ENCODE assay signal across 22 cellular contexts in genomic region chr7:130963349-130963748, GRCh38.
A peak's percentile ranks its signal among the peaks of the same experiment; 100 is the strongest.
DNase-seq lines count a peak whose midpoint lies in the region; ATAC-seq and TF ChIP-seq lines count a peak whose summit lies in the region.
"Had no signal": no experiment of that assay in that cellular context is flagged by ENCODE, and none has a peak within 500 bp of the region (broad histone marks: within the 10 kb centered on the region; RNA-seq: fewer than 3 reads in every experiment).

No MANE protein-coding gene starts in this region.

- H3K27ac Mint-ChIP-seq in T-helper 2 cell treated with Interferon-gamma antibody and Interleukin-4, amounts not matched to agents 5 μg/mL and 100 μg/mL, for 36 hours: peak overlapping the region; percentile 32
- peak overlapping the region; percentile 73 for H3K27ac Mint-ChIP-seq in activated T-helper 1 cell treated with anti-CD3 and anti-CD28 coated beads, Interleukin-12 subunit alpha, Interleukin-12 subunit beta, Interleukin-2, Interleukin-4 antibody, amounts not matched to agents 30 ng/mL and 10 ng/mL and 1 ng/mL, durations not matched to agents 14 hours and 24 hours and 36 hours
- peak overlapping the region in 6 of 9 donors; percentile 52 to 95 (median 84) for H3K27ac Mint-ChIP-seq in naive thymus-derived CD4-positive, alpha-beta T cell
- H3K27ac Mint-ChIP-seq: activated T-helper 17 cell treated with anti-CD3 and anti-CD28 coated beads, Interleukin-2, amount 50 U/mL, for 72 hours had no signal

- H3K4me3 Mint-ChIP-seq in T-helper 2 cell treated with Interferon-gamma antibody and Interleukin-4, amounts not matched to agents 5 μg/mL and 100 μg/mL, for 36 hours: no peak overlapping the region
- H3K4me3 Mint-ChIP-seq in activated T-helper 1 cell treated with anti-CD3 and anti-CD28 coated beads, Interleukin-12 subunit alpha, Interleukin-12 subunit beta, Interleukin-2, Interleukin-4 antibody, amounts not matched to agents 30 ng/mL and 10 ng/mL and 1 ng/mL, durations not matched to agents 14 hours and 24 hours and 36 hours: no peak overlapping the region
- peak overlapping the region in 2 of 10 donors; percentile 28 to 50 for H3K4me3 Mint-ChIP-seq in naive thymus-derived CD4-positive, alpha-beta T cell
- H3K4me3 Mint-ChIP-seq: activated T-helper 17 cell treated with anti-CD3 and anti-CD28 coated beads, Interleukin-2, amount 50 U/mL, for 72 hours had no signal

- peaks cover 4% of the 10 kb centered on the region for H3K27me3 Mint-ChIP-seq in T-helper 2 cell treated with Interferon-gamma antibody and Interleukin-4, amounts not matched to agents 5 μg/mL and 100 μg/mL, for 36 hours (ENCODE audit: low read depth)
- H3K27me3 Mint-ChIP-seq in activated T-helper 1 cell treated with anti-CD3 and anti-CD28 coated beads, Interleukin-12 subunit alpha, Interleukin-12 subunit beta, Interleukin-2, Interleukin-4 antibody, amounts not matched to agents 30 ng/mL and 10 ng/mL and 1 ng/mL, durations not matched to agents 14 hours and 24 hours and 36 hours (ENCODE audit: insufficient read depth): no peaks in the 10 kb centered on the region
- H3K27me3 Mint-ChIP-seq in naive thymus-derived CD4-positive, alpha-beta T cell: no peaks in the 10 kb centered on the region
- H3K27me3 Mint-ChIP-seq: activated T-helper 17 cell treated with anti-CD3 and anti-CD28 coated beads, Interleukin-2, amount 50 U/mL, for 72 hours; naive B cell had no signal

- no peaks in the 10 kb centered on the region for H3K27me3 ChIP-seq in DND-41 (ENCODE audit: insufficient read depth, low read length, poor library complexity)
- H3K27me3 ChIP-seq in naive thymus-derived CD4-positive, alpha-beta T cell (ENCODE audit: control insufficient read depth in 2 of 2, insufficient read depth in 2 of 2, low read length in 2 of 2): no peaks in the 10 kb centered on the region
- H3K27me3 ChIP-seq: hepatocyte, SJCRH30, testis had no signal

- no peak overlapping the region for H2AFZ ChIP-seq in DND-41 (ENCODE audit: low read depth, low read length)
- H2AFZ ChIP-seq: hepatocyte had no signal

- peaks cover 41% of the 10 kb centered on the region for H3K4me1 Mint-ChIP-seq in T-helper 2 cell treated with Interferon-gamma antibody and Interleukin-4, amounts not matched to agents 5 μg/mL and 100 μg/mL, for 36 hours (ENCODE audit: low read depth)
- H3K4me1 Mint-ChIP-seq in activated T-helper 1 cell treated with anti-CD3 and anti-CD28 coated beads, Interleukin-12 subunit alpha, Interleukin-12 subunit beta, Interleukin-2, Interleukin-4 antibody, amounts not matched to agents 30 ng/mL and 10 ng/mL and 1 ng/mL, durations not matched to agents 14 hours and 24 hours and 36 hours (ENCODE audit: low read depth): peaks cover 48% of the 10 kb centered on the region
- H3K4me1 Mint-ChIP-seq in naive thymus-derived CD4-positive, alpha-beta T cell: peaks cover 44 to 71% (median 58%) of the 10 kb centered on the region in 7 donors

- peaks cover 83% of the 10 kb centered on the region for H3K79me2 ChIP-seq in DND-41 (ENCODE audit: insufficient read depth, low read length)
- H3K79me2 ChIP-seq: hepatocyte had no signal

- H3K4me2 ChIP-seq in DND-41 (ENCODE audit: insufficient read depth, low read length): no peak overlapping the region
- H3K4me2 ChIP-seq: hepatocyte had no signal

- peaks cover 6% of the 10 kb centered on the region; the same call in 1 of the 2 replicates for H4K20me1 ChIP-seq in DND-41 (ENCODE audit: insufficient read depth, low read length)

- H3K36me3 ChIP-seq in DND-41 (ENCODE audit: insufficient read depth, low read length): peaks cover 27% of the 10 kb centered on the region
- peaks cover 0 to 6% (median 5%) of the 10 kb centered on the region in 3 experiments for H3K36me3 ChIP-seq in naive thymus-derived CD4-positive, alpha-beta T cell (ENCODE audit: control insufficient read depth in 2 of 3, insufficient read depth in 3 of 3, low read length in 3 of 3)
- H3K36me3 ChIP-seq: SJCRH30 had no signal

- POLR2A ChIA-PET in naive thymus-derived CD4-positive, alpha-beta T cell (lab: Charles Lee): interaction anchor here (1.0 to 1.4 kb wide), 2 partner anchors 19 to 33 kb away, joined by 3 to 6 read pairs; no protein-coding TSS in a partner anchor

- H3K4me3 ChIP-seq in DND-41 (ENCODE audit: low read depth in 1 of 2, low read length in 2 of 2): no peak overlapping the region
- no peak overlapping the region for H3K4me3 ChIP-seq in naive thymus-derived CD4-positive, alpha-beta T cell (ENCODE audit: low read length)
- H3K4me3 ChIP-seq: hepatocyte, K562, SJCRH30, testis had no signal

- no peak overlapping the region for H3K9ac ChIP-seq in DND-41 (ENCODE audit: low read depth, low read length)

- peak overlapping the region; percentile 52 for H3K27ac ChIP-seq in DND-41 (ENCODE audit: low read length)
- no peak overlapping the region for H3K27ac ChIP-seq in naive thymus-derived CD4-positive, alpha-beta T cell (ENCODE audit: low read depth, low read length)
- H3K27ac ChIP-seq: C4-2B, hepatocyte, SJCRH30, testis had no signal

- peaks cover 34% of the 10 kb centered on the region for H3K36me3 Mint-ChIP-seq in T-helper 2 cell treated with Interferon-gamma antibody and Interleukin-4, amounts not matched to agents 5 μg/mL and 100 μg/mL, for 36 hours (ENCODE audit: low read depth)
- H3K36me3 Mint-ChIP-seq in activated T-helper 1 cell treated with anti-CD3 and anti-CD28 coated beads, Interleukin-12 subunit alpha, Interleukin-12 subunit beta, Interleukin-2, Interleukin-4 antibody, amounts not matched to agents 30 ng/mL and 10 ng/mL and 1 ng/mL, durations not matched to agents 14 hours and 24 hours and 36 hours (ENCODE audit: low read depth): peaks cover 37% of the 10 kb centered on the region
- H3K36me3 Mint-ChIP-seq in naive thymus-derived CD4-positive, alpha-beta T cell: peaks cover 5 to 25% (median 9%) of the 10 kb centered on the region in 5 donors

- H3K9me3 Mint-ChIP-seq in T-helper 2 cell treated with Interferon-gamma antibody and Interleukin-4, amounts not matched to agents 5 μg/mL and 100 μg/mL, for 36 hours: no peaks in the 10 kb centered on the region
- H3K9me3 Mint-ChIP-seq in activated T-helper 1 cell treated with anti-CD3 and anti-CD28 coated beads, Interleukin-12 subunit alpha, Interleukin-12 subunit beta, Interleukin-2, Interleukin-4 antibody, amounts not matched to agents 30 ng/mL and 10 ng/mL and 1 ng/mL, durations not matched to agents 14 hours and 24 hours and 36 hours: no peaks in the 10 kb centered on the region
- H3K9me3 Mint-ChIP-seq in naive thymus-derived CD4-positive, alpha-beta T cell: peaks cover 0 to 4% (median 0%) of the 10 kb centered on the region in 11 donors
- H3K9me3 Mint-ChIP-seq: activated T-helper 17 cell treated with anti-CD3 and anti-CD28 coated beads, Interleukin-2, amount 50 U/mL, for 72 hours had no signal

- no peak for TF ChIP-seq CTCF in DND-41 (IDR thresholded peaks at IDR 0.05; ENCODE audit: borderline replicate concordance, extremely low read depth, low read length, poor library complexity, severe bottlenecking)

- no peaks in the 10 kb centered on the region for H3K9me3 ChIP-seq in DND-41 (ENCODE audit: insufficient read depth, low read length, severe bottlenecking)
- no peaks in the 10 kb centered on the region for H3K9me3 ChIP-seq in naive thymus-derived CD4-positive, alpha-beta T cell (ENCODE audit: control insufficient read depth in 2 of 3, low read length in 3 of 3)
- H3K9me3 ChIP-seq: SJCRH30, testis had no signal

- ATAC-seq in DND-41 (ENCODE audit: insufficient read depth, low read depth) (no peak), GM18870 (IDR thresholded peaks at IDR 0.05; ENCODE audit: unreplicated experiment) (no peak)
- no peak for ATAC-seq in naive thymus-derived CD4-positive, alpha-beta T cell
- ATAC-seq: activated T-helper 17 cell treated with anti-CD3 and anti-CD28 coated beads, Interleukin-2, amount 50 U/mL, for 72 hours; K562 had no signal

- no peak for DNase-seq in T-helper 2 cell treated with Interferon-gamma antibody and Interleukin-4, amounts not matched to agents 5 μg/mL and 100 μg/mL, for 36 hours (ENCODE audit: low spot score)
- DNase-seq in T-helper 2 cell: no peak
- no peak for DNase-seq in DND-41
- DNase-seq in activated T-helper 1 cell treated with anti-CD3 and anti-CD28 coated beads, Interleukin-12 subunit alpha, Interleukin-12 subunit beta, Interleukin-2, Interleukin-4 antibody, amounts not matched to agents 30 ng/mL and 10 ng/mL and 1 ng/mL, durations not matched to agents 14 hours and 24 hours and 36 hours (ENCODE audit: low spot score): no peak
- DNase-seq in naive thymus-derived CD4-positive, alpha-beta T cell: no peak
- DNase-seq in NCI-H2227 (lab: John Stamatoyannopoulos, UW; ENCODE audit: unreplicated experiment): no peak
- DNase-seq in NCI-H146 (lab: John Stamatoyannopoulos, UW): no peak
- DNase-seq: 8988T; activated CD4-positive, alpha-beta T cell treated with anti-CD3 and anti-CD28 coated beads for 4 hours; effector CD8-positive, alpha-beta T cell; mammary epithelial cell; naive B cell; NCI-H2081 treated with DMSO at 0.1 percent for 48 hours; NCI-H526; SJCRH30; stimulated activated CD4-positive, alpha-beta T cell treated with anti-CD3 and anti-CD28 coated beads, Interleukin-4, amount 100 ng/mL, for 1 hour; testis had no signal

- CTCF ChIA-PET in naive thymus-derived CD4-positive, alpha-beta T cell (lab: Charles Lee): interaction anchor here (0.9 kb wide), 1 partner anchor 46 kb away, joined by 3 read pairs; no protein-coding TSS in a partner anchor

- intact Hi-C loops in activated T-helper 1 cell treated with anti-CD3 and anti-CD28 coated beads, Interleukin-12 subunit alpha, Interleukin-12 subunit beta, Interleukin-2, Interleukin-4 antibody, amounts not matched to agents 30 ng/mL and 10 ng/mL and 1 ng/mL, durations not matched to agents 14 hours and 24 hours and 36 hours (cut with micrococcal nuclease): loop anchor here (5.0 kb wide), 1 partner anchor 364 kb away; the partner anchor contains the start of gene MKLN1
- intact Hi-C loops in naive thymus-derived CD4-positive, alpha-beta T cell (cut with micrococcal nuclease): loop anchor here (2.0 to 5.0 kb wide), 3 partner anchors 13 to 1011 kb away; partner anchors contain the start of genes KLHDC10 (in 1 of the 2) and UBE2H (in 1 of the 2)

- H3K4me1 ChIP-seq in DND-41 (ENCODE audit: insufficient read depth, low read length): peaks cover 51% of the 10 kb centered on the region
- H3K4me1 ChIP-seq in naive thymus-derived CD4-positive, alpha-beta T cell (ENCODE audit: control insufficient read depth in 2 of 2, insufficient read depth in 2 of 2, low read length in 2 of 2): peaks cover 34 to 39% of the 10 kb centered on the region in 2 donors
- H3K4me1 ChIP-seq: SJCRH30 had no signal

Comparison
In these comparisons a context has a peak if more than half of its experiments do, and no peak if none do; other contexts are left out.
1. H3K27ac Mint-ChIP-seq: peak in every context shown above with its lines; median percentile 84 in naive thymus-derived CD4-positive, alpha-beta T cell; 73 in activated T-helper 1 cell treated with anti-CD3 and anti-CD28 coated beads, Interleukin-12 subunit alpha, Interleukin-12 subunit beta, Interleukin-2, Interleukin-4 antibody, amounts not matched to agents 30 ng/mL and 10 ng/mL and 1 ng/mL, durations not matched to agents 14 hours and 24 hours and 36 hours; 32 in T-helper 2 cell treated with Interferon-gamma antibody and Interleukin-4, amounts not matched to agents 5 μg/mL and 100 μg/mL, for 36 hours.